1 cellular context compared by ENCODE assay signal in the genomic region with DNA sequence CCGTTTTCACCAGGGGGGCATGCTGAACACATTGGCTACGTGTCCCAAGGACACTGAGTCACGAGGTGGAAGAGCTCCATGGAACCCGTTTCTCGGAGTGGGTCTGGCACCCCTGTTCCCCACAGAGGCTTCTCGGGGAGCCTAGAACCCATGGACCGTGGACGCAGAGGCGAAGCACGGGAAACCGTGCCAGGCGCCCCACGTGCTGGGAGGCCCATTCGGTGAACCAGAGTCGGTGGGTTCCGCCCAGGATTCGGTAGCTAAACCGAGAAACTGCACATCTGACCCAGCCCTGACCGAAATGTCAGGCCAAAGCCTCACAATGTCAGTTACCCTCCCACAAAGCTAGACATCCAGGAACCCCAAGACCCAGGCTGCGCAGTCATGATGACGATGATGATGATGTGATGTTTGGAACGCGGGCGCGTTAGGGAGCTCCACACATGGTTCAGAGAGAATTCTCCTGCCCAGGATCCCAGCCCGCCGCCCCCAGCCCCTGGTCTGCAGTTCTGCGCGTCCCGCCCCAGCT.
TF ChIP-seq lines count a peak whose summit lies in the region.

No MANE protein-coding gene starts in this region.

TF ChIP-seq in K562, 482 proteins besides CTCF, POLR2A, EP300 and RAD21 (continued from another document and continues in another):
- TF ChIP-seq, protein P1, sequence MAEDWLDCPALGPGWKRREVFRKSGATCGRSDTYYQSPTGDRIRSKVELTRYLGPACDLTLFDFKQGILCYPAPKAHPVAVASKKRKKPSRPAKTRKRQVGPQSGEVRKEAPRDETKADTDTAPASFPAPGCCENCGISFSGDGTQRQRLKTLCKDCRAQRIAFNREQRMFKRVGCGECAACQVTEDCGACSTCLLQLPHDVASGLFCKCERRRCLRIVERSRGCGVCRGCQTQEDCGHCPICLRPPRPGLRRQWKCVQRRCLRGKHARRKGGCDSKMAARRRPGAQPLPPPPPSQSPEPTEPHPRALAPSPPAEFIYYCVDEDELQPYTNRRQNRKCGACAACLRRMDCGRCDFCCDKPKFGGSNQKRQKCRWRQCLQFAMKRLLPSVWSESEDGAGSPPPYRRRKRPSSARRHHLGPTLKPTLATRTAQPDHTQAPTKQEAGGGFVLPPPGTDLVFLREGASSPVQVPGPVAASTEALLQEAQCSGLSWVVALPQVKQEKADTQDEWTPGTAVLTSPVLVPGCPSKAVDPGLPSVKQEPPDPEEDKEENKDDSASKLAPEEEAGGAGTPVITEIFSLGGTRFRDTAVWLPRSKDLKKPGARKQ (CRISPR knock-in tag; IDR thresholded peaks at IDR 0.05) = no peak
- no peak for TF ChIP-seq BDP1 (IDR thresholded peaks at IDR 0.05; ENCODE audit: insufficient read depth, insufficient read length)
- TF ChIP-seq KDM2B (CRISPR knock-in tag; IDR thresholded peaks at IDR 0.05) = no peak
- TF ChIP-seq, protein P2, sequence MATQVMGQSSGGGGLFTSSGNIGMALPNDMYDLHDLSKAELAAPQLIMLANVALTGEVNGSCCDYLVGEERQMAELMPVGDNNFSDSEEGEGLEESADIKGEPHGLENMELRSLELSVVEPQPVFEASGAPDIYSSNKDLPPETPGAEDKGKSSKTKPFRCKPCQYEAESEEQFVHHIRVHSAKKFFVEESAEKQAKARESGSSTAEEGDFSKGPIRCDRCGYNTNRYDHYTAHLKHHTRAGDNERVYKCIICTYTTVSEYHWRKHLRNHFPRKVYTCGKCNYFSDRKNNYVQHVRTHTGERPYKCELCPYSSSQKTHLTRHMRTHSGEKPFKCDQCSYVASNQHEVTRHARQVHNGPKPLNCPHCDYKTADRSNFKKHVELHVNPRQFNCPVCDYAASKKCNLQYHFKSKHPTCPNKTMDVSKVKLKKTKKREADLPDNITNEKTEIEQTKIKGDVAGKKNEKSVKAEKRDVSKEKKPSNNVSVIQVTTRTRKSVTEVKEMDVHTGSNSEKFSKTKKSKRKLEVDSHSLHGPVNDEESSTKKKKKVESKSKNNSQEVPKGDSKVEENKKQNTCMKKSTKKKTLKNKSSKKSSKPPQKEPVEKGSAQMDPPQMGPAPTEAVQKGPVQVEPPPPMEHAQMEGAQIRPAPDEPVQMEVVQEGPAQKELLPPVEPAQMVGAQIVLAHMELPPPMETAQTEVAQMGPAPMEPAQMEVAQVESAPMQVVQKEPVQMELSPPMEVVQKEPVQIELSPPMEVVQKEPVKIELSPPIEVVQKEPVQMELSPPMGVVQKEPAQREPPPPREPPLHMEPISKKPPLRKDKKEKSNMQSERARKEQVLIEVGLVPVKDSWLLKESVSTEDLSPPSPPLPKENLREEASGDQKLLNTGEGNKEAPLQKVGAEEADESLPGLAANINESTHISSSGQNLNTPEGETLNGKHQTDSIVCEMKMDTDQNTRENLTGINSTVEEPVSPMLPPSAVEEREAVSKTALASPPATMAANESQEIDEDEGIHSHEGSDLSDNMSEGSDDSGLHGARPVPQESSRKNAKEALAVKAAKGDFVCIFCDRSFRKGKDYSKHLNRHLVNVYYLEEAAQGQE (CRISPR knock-in tag; IDR thresholded peaks at IDR 0.05; ENCODE audit: low read depth) = no peak
- TF ChIP-seq, protein P3, sequence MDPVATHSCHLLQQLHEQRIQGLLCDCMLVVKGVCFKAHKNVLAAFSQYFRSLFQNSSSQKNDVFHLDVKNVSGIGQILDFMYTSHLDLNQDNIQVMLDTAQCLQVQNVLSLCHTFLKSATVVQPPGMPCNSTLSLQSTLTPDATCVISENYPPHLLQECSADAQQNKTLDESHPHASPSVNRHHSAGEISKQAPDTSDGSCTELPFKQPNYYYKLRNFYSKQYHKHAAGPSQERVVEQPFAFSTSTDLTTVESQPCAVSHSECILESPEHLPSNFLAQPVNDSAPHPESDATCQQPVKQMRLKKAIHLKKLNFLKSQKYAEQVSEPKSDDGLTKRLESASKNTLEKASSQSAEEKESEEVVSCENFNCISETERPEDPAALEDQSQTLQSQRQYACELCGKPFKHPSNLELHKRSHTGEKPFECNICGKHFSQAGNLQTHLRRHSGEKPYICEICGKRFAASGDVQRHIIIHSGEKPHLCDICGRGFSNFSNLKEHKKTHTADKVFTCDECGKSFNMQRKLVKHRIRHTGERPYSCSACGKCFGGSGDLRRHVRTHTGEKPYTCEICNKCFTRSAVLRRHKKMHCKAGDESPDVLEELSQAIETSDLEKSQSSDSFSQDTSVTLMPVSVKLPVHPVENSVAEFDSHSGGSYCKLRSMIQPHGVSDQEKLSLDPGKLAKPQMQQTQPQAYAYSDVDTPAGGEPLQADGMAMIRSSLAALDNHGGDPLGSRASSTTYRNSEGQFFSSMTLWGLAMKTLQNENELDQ (CRISPR knock-in tag; IDR thresholded peaks at IDR 0.05; ENCODE audit: borderline replicate concordance) = no peak
- TF ChIP-seq, protein P4, sequence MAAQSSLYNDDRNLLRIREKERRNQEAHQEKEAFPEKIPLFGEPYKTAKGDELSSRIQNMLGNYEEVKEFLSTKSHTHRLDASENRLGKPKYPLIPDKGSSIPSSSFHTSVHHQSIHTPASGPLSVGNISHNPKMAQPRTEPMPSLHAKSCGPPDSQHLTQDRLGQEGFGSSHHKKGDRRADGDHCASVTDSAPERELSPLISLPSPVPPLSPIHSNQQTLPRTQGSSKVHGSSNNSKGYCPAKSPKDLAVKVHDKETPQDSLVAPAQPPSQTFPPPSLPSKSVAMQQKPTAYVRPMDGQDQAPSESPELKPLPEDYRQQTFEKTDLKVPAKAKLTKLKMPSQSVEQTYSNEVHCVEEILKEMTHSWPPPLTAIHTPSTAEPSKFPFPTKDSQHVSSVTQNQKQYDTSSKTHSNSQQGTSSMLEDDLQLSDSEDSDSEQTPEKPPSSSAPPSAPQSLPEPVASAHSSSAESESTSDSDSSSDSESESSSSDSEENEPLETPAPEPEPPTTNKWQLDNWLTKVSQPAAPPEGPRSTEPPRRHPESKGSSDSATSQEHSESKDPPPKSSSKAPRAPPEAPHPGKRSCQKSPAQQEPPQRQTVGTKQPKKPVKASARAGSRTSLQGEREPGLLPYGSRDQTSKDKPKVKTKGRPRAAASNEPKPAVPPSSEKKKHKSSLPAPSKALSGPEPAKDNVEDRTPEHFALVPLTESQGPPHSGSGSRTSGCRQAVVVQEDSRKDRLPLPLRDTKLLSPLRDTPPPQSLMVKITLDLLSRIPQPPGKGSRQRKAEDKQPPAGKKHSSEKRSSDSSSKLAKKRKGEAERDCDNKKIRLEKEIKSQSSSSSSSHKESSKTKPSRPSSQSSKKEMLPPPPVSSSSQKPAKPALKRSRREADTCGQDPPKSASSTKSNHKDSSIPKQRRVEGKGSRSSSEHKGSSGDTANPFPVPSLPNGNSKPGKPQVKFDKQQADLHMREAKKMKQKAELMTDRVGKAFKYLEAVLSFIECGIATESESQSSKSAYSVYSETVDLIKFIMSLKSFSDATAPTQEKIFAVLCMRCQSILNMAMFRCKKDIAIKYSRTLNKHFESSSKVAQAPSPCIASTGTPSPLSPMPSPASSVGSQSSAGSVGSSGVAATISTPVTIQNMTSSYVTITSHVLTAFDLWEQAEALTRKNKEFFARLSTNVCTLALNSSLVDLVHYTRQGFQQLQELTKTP (IDR thresholded peaks at IDR 0.05; ENCODE audit: low read depth in 1 of 2, partially characterized antibody in 2 of 2) = no peak
- TF ChIP-seq, protein P5, sequence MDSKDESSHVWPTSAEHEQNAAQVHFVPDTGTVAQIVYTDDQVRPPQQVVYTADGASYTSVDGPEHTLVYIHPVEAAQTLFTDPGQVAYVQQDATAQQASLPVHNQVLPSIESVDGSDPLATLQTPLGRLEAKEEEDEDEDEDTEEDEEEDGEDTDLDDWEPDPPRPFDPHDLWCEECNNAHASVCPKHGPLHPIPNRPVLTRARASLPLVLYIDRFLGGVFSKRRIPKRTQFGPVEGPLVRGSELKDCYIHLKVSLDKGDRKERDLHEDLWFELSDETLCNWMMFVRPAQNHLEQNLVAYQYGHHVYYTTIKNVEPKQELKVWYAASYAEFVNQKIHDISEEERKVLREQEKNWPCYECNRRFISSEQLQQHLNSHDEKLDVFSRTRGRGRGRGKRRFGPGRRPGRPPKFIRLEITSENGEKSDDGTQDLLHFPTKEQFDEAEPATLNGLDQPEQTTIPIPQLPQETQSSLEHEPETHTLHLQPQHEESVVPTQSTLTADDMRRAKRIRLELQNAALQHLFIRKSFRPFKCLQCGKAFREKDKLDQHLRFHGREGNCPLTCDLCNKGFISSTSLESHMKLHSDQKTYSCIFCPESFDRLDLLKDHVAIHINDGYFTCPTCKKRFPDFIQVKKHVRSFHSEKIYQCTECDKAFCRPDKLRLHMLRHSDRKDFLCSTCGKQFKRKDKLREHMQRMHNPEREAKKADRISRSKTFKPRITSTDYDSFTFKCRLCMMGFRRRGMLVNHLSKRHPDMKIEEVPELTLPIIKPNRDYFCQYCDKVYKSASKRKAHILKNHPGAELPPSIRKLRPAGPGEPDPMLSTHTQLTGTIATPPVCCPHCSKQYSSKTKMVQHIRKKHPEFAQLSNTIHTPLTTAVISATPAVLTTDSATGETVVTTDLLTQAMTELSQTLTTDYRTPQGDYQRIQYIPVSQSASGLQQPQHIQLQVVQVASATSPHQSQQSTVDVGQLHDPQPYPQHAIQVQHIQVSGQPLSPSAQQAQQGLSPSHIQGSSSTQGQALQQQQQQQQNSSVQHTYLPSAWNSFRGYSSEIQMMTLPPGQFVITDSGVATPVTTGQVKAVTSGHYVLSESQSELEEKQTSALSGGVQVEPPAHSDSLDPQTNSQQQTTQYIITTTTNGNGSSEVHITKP (IDR thresholded peaks at IDR 0.05; ENCODE audit: partially characterized antibody) = peak; percentile 88
- TF ChIP-seq, protein P6, sequence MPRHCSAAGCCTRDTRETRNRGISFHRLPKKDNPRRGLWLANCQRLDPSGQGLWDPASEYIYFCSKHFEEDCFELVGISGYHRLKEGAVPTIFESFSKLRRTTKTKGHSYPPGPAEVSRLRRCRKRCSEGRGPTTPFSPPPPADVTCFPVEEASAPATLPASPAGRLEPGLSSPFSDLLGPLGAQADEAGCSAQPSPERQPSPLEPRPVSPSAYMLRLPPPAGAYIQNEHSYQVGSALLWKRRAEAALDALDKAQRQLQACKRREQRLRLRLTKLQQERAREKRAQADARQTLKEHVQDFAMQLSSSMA (CRISPR knock-in tag; IDR thresholded peaks at IDR 0.05) = no peak
- TF ChIP-seq DNMT1 (IDR thresholded peaks at IDR 0.05) = no peak
- no peak for TF ChIP-seq BCOR (IDR thresholded peaks at IDR 0.05)
- TF ChIP-seq, protein P7, sequence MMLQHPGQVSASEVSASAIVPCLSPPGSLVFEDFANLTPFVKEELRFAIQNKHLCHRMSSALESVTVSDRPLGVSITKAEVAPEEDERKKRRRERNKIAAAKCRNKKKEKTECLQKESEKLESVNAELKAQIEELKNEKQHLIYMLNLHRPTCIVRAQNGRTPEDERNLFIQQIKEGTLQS (IDR thresholded peaks at IDR 0.05) = peak; percentile 74
- TF ChIP-seq, protein P7 (CRISPR knock-in tag; conservative IDR thresholded peaks at IDR 0.05) = no peak
- TF ChIP-seq NFYB (IDR thresholded peaks at IDR 0.05; ENCODE audit: extremely low read depth, insufficient read length) = no peak
- TF ChIP-seq, protein P8, sequence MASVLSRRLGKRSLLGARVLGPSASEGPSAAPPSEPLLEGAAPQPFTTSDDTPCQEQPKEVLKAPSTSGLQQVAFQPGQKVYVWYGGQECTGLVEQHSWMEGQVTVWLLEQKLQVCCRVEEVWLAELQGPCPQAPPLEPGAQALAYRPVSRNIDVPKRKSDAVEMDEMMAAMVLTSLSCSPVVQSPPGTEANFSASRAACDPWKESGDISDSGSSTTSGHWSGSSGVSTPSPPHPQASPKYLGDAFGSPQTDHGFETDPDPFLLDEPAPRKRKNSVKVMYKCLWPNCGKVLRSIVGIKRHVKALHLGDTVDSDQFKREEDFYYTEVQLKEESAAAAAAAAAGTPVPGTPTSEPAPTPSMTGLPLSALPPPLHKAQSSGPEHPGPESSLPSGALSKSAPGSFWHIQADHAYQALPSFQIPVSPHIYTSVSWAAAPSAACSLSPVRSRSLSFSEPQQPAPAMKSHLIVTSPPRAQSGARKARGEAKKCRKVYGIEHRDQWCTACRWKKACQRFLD (CRISPR knock-in tag; IDR thresholded peaks at IDR 0.05) = no peak
- no peak for TF ChIP-seq DDX20 (tag; IDR thresholded peaks at IDR 0.05; ENCODE audit: low read depth)
- TF ChIP-seq CHD4 (IDR thresholded peaks at IDR 0.05; ENCODE audit: insufficient read depth, insufficient replicate concordance, low read depth, low read length, poor library complexity, severe bottlenecking) = no peak
- peak; percentile 90 for TF ChIP-seq ERF (CRISPR knock-in tag; IDR thresholded peaks at IDR 0.05)
- TF ChIP-seq CBX1 (IDR thresholded peaks at IDR 0.05; ENCODE audit: low read depth) = no peak
- TF ChIP-seq ZNF197 (CRISPR knock-in tag; IDR thresholded peaks at IDR 0.05; ENCODE audit: low read depth) = no peak
- no peak for TF ChIP-seq IRF2 (CRISPR knock-in tag; IDR thresholded peaks at IDR 0.05)
- no peak for TF ChIP-seq NBN (IDR thresholded peaks at IDR 0.05; ENCODE audit: low read depth)
- no peak for TF ChIP-seq FOXA1 (IDR thresholded peaks at IDR 0.05; ENCODE audit: borderline replicate concordance)
- peak; percentile 76 for TF ChIP-seq L3MBTL2 (IDR thresholded peaks at IDR 0.05)
- no peak for TF ChIP-seq ZNF77 (CRISPR knock-in tag; IDR thresholded peaks at IDR 0.05)
- TF ChIP-seq HMG20B (CRISPR knock-in tag; IDR thresholded peaks at IDR 0.05) = no peak
- no peak for TF ChIP-seq ZNF253 (CRISPR knock-in tag; conservative IDR thresholded peaks at IDR 0.05)
- TF ChIP-seq FOXJ3 (CRISPR knock-in tag; IDR thresholded peaks at IDR 0.05) = no peak
- TF ChIP-seq, protein P9, sequence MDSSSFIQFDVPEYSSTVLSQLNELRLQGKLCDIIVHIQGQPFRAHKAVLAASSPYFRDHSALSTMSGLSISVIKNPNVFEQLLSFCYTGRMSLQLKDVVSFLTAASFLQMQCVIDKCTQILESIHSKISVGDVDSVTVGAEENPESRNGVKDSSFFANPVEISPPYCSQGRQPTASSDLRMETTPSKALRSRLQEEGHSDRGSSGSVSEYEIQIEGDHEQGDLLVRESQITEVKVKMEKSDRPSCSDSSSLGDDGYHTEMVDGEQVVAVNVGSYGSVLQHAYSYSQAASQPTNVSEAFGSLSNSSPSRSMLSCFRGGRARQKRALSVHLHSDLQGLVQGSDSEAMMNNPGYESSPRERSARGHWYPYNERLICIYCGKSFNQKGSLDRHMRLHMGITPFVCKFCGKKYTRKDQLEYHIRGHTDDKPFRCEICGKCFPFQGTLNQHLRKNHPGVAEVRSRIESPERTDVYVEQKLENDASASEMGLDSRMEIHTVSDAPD (CRISPR knock-in tag; IDR thresholded peaks at IDR 0.05) = no peak
- TF ChIP-seq ARHGAP35 (IDR thresholded peaks at IDR 0.05; ENCODE audit: partially characterized antibody) = no peak
- no peak for TF ChIP-seq SMARCB1 (IDR thresholded peaks at IDR 0.05; ENCODE audit: insufficient read length, low read depth)
- TF ChIP-seq TCF7L2 (IDR thresholded peaks at IDR 0.05; ENCODE audit: low read depth, low read length) = no peak
- TF ChIP-seq ZBTB8A (IDR thresholded peaks at IDR 0.05; ENCODE audit: partially characterized antibody) = no peak
- TF ChIP-seq, protein P10, sequence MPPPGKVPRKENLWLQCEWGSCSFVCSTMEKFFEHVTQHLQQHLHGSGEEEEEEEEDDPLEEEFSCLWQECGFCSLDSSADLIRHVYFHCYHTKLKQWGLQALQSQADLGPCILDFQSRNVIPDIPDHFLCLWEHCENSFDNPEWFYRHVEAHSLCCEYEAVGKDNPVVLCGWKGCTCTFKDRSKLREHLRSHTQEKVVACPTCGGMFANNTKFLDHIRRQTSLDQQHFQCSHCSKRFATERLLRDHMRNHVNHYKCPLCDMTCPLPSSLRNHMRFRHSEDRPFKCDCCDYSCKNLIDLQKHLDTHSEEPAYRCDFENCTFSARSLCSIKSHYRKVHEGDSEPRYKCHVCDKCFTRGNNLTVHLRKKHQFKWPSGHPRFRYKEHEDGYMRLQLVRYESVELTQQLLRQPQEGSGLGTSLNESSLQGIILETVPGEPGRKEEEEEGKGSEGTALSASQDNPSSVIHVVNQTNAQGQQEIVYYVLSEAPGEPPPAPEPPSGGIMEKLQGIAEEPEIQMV (tag; conservative IDR thresholded peaks at IDR 0.05; ENCODE audit: low read depth) = no peak
- TF ChIP-seq CXXC5 (CRISPR knock-in tag; IDR thresholded peaks at IDR 0.05) = no peak
